8 cellular contexts compared by ENCODE assay signal in the genomic region with DNA sequence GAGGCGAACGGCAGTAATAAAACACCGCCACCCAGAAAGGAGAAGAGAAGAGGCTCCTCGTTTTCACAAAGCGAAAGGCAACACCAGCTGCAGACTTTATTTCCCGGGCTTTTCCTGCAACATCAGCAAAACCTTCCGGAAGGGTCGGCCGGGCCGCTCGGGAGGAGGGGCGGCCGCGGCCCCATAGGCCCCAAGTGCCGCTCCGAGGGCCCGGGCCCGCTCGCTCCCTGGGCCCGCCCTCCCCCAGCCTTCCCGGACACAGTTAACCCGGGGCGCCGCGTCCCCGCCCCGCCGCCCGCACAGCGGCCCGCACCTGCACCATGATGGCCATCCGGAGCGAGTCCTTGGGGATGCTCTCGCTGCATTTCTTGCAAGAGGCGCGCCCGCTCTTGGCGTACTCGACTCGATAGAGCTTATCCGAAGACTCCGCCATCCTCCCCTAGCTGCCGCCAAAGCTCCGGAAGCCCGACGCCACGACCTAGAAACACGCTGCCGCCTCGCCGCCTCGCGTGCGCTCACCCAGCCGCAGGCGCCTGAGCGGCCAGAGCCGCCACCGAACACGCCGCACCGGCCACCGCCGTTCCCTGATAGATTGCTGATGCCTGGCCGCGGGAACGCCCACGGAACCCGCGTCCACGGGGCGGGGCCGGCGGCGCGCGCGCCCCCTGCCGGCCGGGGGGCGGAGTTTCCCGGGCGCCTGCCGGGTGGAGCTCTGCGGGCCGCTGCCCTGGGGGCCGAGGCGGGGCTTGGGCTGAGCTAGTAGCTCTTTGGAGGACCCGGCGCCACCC. TPM values are rescaled to one million over a fixed set of nuclear protein-coding genes. Genes with fewer than 3 reads are reported as not detected.
DNase-seq lines count a peak whose midpoint lies in the region; ATAC-seq and TF ChIP-seq lines count a peak whose summit lies in the region.

PARP1 (minus strand) TSS at position 597 of the 788 bp plus-strand sequence; CDS start at position 433, 164 bp downstream.

- ATAC-seq in HG03432 (IDR thresholded peaks at IDR 0.05; ENCODE audit: unreplicated experiment): peak; percentile 85

- peak within 1 kb of the TSS; percentile 91 for H3K27ac Mint-ChIP-seq in chondrocyte (ENCODE audit: unreplicated experiment)

- POLR2A ChIA-PET in BJ (lab: Charles Lee): interaction anchor here (0.7 kb wide), 1 partner anchor 1674 kb away, joined by 3 read pairs; no protein-coding TSS in a partner anchor

- H3K9me3 Mint-ChIP-seq in chondrocyte (ENCODE audit: low read depth): no peaks in the 10 kb centered on the region

- TF ChIP-seq CTCF in BJ (IDR thresholded peaks at IDR 0.05; ENCODE audit: insufficient read depth, low read depth, low read length): peak; percentile 28
- peak; percentile 93 for TF ChIP-seq CTCF in chondrocyte (IDR thresholded peaks at IDR 0.05)

- CTCF ChIA-PET in BJ (lab: Yijun Ruan, JAX): interaction anchor here (0.5 to 3.1 kb wide), 15 partner anchors 9 to 1375 kb away, joined by 3 to 18 read pairs (median 3); no protein-coding TSS in a partner anchor

- TF ChIP-seq POLR2A in GM19193 (IDR thresholded peaks at IDR 0.05; ENCODE audit: extremely low read depth, insufficient read depth, insufficient read length): peak; percentile 74

- H3K4me3 Mint-ChIP-seq in chondrocyte (ENCODE audit: unreplicated experiment): peak within 1 kb of the TSS; percentile 94

- H3K27me3 Mint-ChIP-seq in chondrocyte (ENCODE audit: low read depth): no peaks in the 10 kb centered on the region

- peaks cover 43% of the 10 kb centered on the region for H3K4me1 Mint-ChIP-seq in chondrocyte (ENCODE audit: low read depth)

- no peaks in the 10 kb centered on the region for H3K36me3 Mint-ChIP-seq in chondrocyte (ENCODE audit: low read depth)

- H3K27me3 ChIP-seq in BJ (ENCODE audit: control insufficient read depth, insufficient read depth, low read length): no peaks in the 10 kb centered on the region; the same call in 1 of the 2 replicates

- DNase-seq in BJ (ENCODE audit: low read depth) (no peak), NCI-H510A treated with DMSO at 0.1 percent for 48 hours (lab: John Stamatoyannopoulos, UW) (peak; percentile 81), chondrocyte (ENCODE audit: low spot score) (no peak), kidney tubule cell (ENCODE audit: low spot score) (peak; percentile 90)
- DNase-seq in activated CD4-positive, alpha-beta T cell treated with anti-CD3 and anti-CD28 coated beads for 24 hours (ENCODE audit: low read depth in 2 of 2): peak; percentile 77 to 78
- peak; percentile 53 to 86 (median 76) for DNase-seq in stimulated activated CD4-positive, alpha-beta T cell treated with anti-CD3 and anti-CD28 coated beads, Interleukin-1b, Interleukin-23, amount 100 ng/mL, for 24 hours (ENCODE audit: low read depth in 4 of 4, low spot score in 1 of 4)

- H3K4me3 ChIP-seq in BJ (ENCODE audit: low read depth, low read length): peak within 1 kb of the TSS; percentile 70

- no peaks in the 10 kb centered on the region; the same call in 1 of the 2 replicates for H3K36me3 ChIP-seq in BJ (ENCODE audit: control insufficient read depth, insufficient read depth, low read length)

RNA-seq across cellular contexts. Expression of gene PARP1, which starts in this region (rescaled TPM):
- 58.3 and 58.7 TPM in 2 replicates for polyA plus RNA-seq in BJ (2011; rRNA removed)
- 40.0 and 58.1 TPM in 2 replicates for polyA minus RNA-seq in BJ (2011; rRNA and poly(A)+ RNA removed)
- 43.9 to 77.5 TPM (median 48.6 TPM) in 3 replicates for total RNA-seq in chondrocyte

Comparison
In these comparisons a context has a peak if more than half of its experiments do, and no peak if none do; other contexts are left out.
1. DNase-seq: peak in NCI-H510A treated with DMSO at 0.1 percent for 48 hours (single experiment), activated CD4-positive, alpha-beta T cell treated with anti-CD3 and anti-CD28 coated beads for 24 hours (2 of 2), kidney tubule cell (single experiment) and stimulated activated CD4-positive, alpha-beta T cell treated with anti-CD3 and anti-CD28 coated beads, Interleukin-1b, Interleukin-23, amount 100 ng/mL, for 24 hours (4 of 4); none in BJ (single experiment) and chondrocyte (single experiment).